Comparison of ENCODE assay signal across 1 cellular context in the genomic region with DNA sequence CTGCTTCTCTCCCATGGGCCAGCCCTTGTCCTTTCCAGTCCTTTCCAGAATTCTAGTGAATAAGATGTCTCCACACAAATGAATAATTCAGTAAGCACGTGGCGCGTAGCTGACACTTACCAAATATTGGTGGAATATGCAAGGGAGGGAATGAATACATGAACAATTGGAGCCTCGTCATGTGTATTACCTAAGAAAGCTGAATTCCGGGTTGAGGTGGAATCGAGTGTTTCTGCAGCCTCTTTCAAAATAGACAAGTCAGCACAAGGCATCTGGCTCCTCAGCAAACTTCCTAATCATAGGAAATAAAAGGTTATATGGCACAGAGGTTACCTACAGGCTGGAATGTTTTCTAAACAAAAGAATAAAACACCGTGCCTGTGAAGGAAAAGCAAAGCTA.
TF ChIP-seq lines count a peak whose summit lies in the region.

No MANE protein-coding gene starts in this region.

TF ChIP-seq in HCT116, 20 proteins besides CTCF, POLR2A, EP300 and RAD21 (continued from another document):
- TF ChIP-seq, protein P1, sequence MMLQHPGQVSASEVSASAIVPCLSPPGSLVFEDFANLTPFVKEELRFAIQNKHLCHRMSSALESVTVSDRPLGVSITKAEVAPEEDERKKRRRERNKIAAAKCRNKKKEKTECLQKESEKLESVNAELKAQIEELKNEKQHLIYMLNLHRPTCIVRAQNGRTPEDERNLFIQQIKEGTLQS (IDR thresholded peaks at IDR 0.05): no peak
- TF ChIP-seq EZH2phosphoT487 (IDR thresholded peaks at IDR 0.05; ENCODE audit: borderline replicate concordance) (no peak), EZH2 (IDR thresholded peaks at IDR 0.05) (no peak), ZFX (IDR thresholded peaks at IDR 0.05) (no peak), SRF (IDR thresholded peaks at IDR 0.05; ENCODE audit: low read depth) (no peak), MAX (IDR thresholded peaks at IDR 0.05) (no peak), ELF1 (IDR thresholded peaks at IDR 0.05; ENCODE audit: borderline replicate concordance, low read depth) (no peak), ZBTB33 (IDR thresholded peaks at IDR 0.05; ENCODE audit: extremely low read depth, insufficient replicate concordance, low read length) (no peak)
- TF ChIP-seq, protein P2, sequence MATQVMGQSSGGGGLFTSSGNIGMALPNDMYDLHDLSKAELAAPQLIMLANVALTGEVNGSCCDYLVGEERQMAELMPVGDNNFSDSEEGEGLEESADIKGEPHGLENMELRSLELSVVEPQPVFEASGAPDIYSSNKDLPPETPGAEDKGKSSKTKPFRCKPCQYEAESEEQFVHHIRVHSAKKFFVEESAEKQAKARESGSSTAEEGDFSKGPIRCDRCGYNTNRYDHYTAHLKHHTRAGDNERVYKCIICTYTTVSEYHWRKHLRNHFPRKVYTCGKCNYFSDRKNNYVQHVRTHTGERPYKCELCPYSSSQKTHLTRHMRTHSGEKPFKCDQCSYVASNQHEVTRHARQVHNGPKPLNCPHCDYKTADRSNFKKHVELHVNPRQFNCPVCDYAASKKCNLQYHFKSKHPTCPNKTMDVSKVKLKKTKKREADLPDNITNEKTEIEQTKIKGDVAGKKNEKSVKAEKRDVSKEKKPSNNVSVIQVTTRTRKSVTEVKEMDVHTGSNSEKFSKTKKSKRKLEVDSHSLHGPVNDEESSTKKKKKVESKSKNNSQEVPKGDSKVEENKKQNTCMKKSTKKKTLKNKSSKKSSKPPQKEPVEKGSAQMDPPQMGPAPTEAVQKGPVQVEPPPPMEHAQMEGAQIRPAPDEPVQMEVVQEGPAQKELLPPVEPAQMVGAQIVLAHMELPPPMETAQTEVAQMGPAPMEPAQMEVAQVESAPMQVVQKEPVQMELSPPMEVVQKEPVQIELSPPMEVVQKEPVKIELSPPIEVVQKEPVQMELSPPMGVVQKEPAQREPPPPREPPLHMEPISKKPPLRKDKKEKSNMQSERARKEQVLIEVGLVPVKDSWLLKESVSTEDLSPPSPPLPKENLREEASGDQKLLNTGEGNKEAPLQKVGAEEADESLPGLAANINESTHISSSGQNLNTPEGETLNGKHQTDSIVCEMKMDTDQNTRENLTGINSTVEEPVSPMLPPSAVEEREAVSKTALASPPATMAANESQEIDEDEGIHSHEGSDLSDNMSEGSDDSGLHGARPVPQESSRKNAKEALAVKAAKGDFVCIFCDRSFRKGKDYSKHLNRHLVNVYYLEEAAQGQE (IDR thresholded peaks at IDR 0.05; ENCODE audit: low read depth): no peak
